Comparison of ENCODE assay signal across 10 cellular contexts in genomic region chr14:58663494-58664111, GRCh38. TPM values are rescaled to one million over a fixed set of nuclear protein-coding genes. Genes with fewer than 3 reads are reported as not detected.
A peak's percentile ranks its signal among the peaks of the same experiment; 100 is the strongest.
DNase-seq lines count a peak whose midpoint lies in the region; ATAC-seq, FAIRE-seq and TF ChIP-seq lines count a peak whose summit lies in the region.
"Had no signal": no experiment of that assay in that cellular context is flagged by ENCODE, and none has a peak within 500 bp of the region (broad histone marks: within the 10 kb centered on the region; RNA-seq: fewer than 3 reads in every experiment).

No MANE protein-coding gene starts in this region.

- peak; percentile 49 for FAIRE-seq in RCC 7860 (lab: Jason Lieb, UNC)

- H3K4me1 Mint-ChIP-seq in activated T-helper 17 cell treated with anti-CD3 and anti-CD28 coated beads, Interleukin-2, amount 50 U/mL, for 72 hours: no peaks in the 10 kb centered on the region
- H3K4me1 Mint-ChIP-seq in activated T-cell treated with anti-CD3 and anti-CD28 coated beads, Interleukin-2, amount 50 U/mL, for 4 hours (ENCODE audit: low read depth): peaks cover 11% of the 10 kb centered on the region

- peak overlapping the region; percentile 36; the same call in 1 of the 2 replicates for H3K9ac ChIP-seq in HUES64 (ENCODE audit: low read depth, low read length)

- H3K9me3 ChIP-seq in HUES64 (ENCODE audit: insufficient read depth, low read depth, low read length): no peaks in the 10 kb centered on the region

- CTCF ChIA-PET in AG04449 (lab: Yijun Ruan, JAX): no interaction called here

- H3K27me3 Mint-ChIP-seq in activated T-helper 17 cell treated with anti-CD3 and anti-CD28 coated beads, Interleukin-2, amount 50 U/mL, for 72 hours: peaks cover 3% of the 10 kb centered on the region
- H3K27me3 Mint-ChIP-seq in activated T-cell treated with anti-CD3 and anti-CD28 coated beads, Interleukin-2, amount 50 U/mL, for 4 hours (ENCODE audit: low read depth): no peaks in the 10 kb centered on the region

- peak overlapping the region; percentile 39 for H3K27ac ChIP-seq in HUES64 (ENCODE audit: low read depth, low read length)

- POLR2A ChIA-PET in AG04449 (lab: Yijun Ruan, JAX): no interaction called here

- ATAC-seq in activated T-helper 17 cell treated with anti-CD3 and anti-CD28 coated beads, Interleukin-2, amount 50 U/mL, for 72 hours (replicated peaks): no peak
- no peak for ATAC-seq in activated T-cell treated with anti-CD3 and anti-CD28 coated beads, Interleukin-2, amount 50 U/mL, for 4 hours
- ATAC-seq: activated CD4-positive, CD25-positive, alpha-beta regulatory T cell treated with anti-CD3 and anti-CD28 coated beads, Interleukin-2, amount 50 U/mL, for 24 hours had no signal

- DNase-seq in AG04449 (ENCODE audit: low read depth, low spot score) (peak; percentile 66), RCC 7860 (ENCODE audit: low spot score) (peak; percentile 77), iPS DF 19.7 (ENCODE audit: low read depth, low spot score) (peak; percentile 59), T1000 (lab: John Stamatoyannopoulos, UW) (no peak), GM19238 (ENCODE audit: insufficient read length, low spot score) (no peak)
- DNase-seq in activated T-cell treated with anti-CD3 and anti-CD28 coated beads, Interleukin-2, amount 50 U/mL, for 4 hours: no peak

- no peaks in the 10 kb centered on the region for H3K27me3 ChIP-seq in HUES64 (ENCODE audit: insufficient read depth, low read length)

- no peaks in the 10 kb centered on the region for H3K36me3 Mint-ChIP-seq in activated T-helper 17 cell treated with anti-CD3 and anti-CD28 coated beads, Interleukin-2, amount 50 U/mL, for 72 hours (ENCODE audit: low read depth)
- no peaks in the 10 kb centered on the region for H3K36me3 Mint-ChIP-seq in activated T-cell treated with anti-CD3 and anti-CD28 coated beads, Interleukin-2, amount 50 U/mL, for 4 hours (ENCODE audit: insufficient read depth)
- H3K36me3 Mint-ChIP-seq: CD14-positive monocyte had no signal

- H3K27ac Mint-ChIP-seq in activated T-helper 17 cell treated with anti-CD3 and anti-CD28 coated beads, Interleukin-2, amount 50 U/mL, for 72 hours: no peak overlapping the region
- H3K27ac Mint-ChIP-seq: CD14-positive monocyte had no signal

- peaks cover 20% of the 10 kb centered on the region for H3K4me1 ChIP-seq in HUES64 (ENCODE audit: insufficient read depth, low read length)

- H3K9me3 Mint-ChIP-seq in activated T-helper 17 cell treated with anti-CD3 and anti-CD28 coated beads, Interleukin-2, amount 50 U/mL, for 72 hours: no peaks in the 10 kb centered on the region
- H3K9me3 Mint-ChIP-seq in activated T-cell treated with anti-CD3 and anti-CD28 coated beads, Interleukin-2, amount 50 U/mL, for 4 hours: no peaks in the 10 kb centered on the region

- H3K4me3 Mint-ChIP-seq in activated T-helper 17 cell treated with anti-CD3 and anti-CD28 coated beads, Interleukin-2, amount 50 U/mL, for 72 hours: no peak overlapping the region
- no peak overlapping the region for H3K4me3 Mint-ChIP-seq in activated T-cell treated with anti-CD3 and anti-CD28 coated beads, Interleukin-2, amount 50 U/mL, for 4 hours
- H3K4me3 Mint-ChIP-seq: CD14-positive monocyte had no signal

- H3K36me3 ChIP-seq in HUES64 (ENCODE audit: insufficient read depth, low read length): no peaks in the 10 kb centered on the region

- TF ChIP-seq CTCF in AG04449 (IDR thresholded peaks at IDR 0.05; ENCODE audit: insufficient read depth, low read length, missing control alignments): no peak

- H3K4me3 ChIP-seq in AG04449 (ENCODE audit: low read depth, low read length): no peak overlapping the region
- no peak overlapping the region for H3K4me3 ChIP-seq in HUES64 (ENCODE audit: low read length)

- WGBS in HUES64: 60% methylated on average over 1 of the region's 2 CpGs

RNA-seq across cellular contexts. Expression of gene DACT1, which starts 25.8 kb away (rescaled TPM):
- polyA plus RNA-seq in HUES64 (2013, experiment 1 of 2): 23.0 TPM
- 39.7 TPM for polyA plus RNA-seq in HUES64 (2013, experiment 2 of 2)
- total RNA-seq in activated T-helper 17 cell treated with anti-CD3 and anti-CD28 coated beads, Interleukin-2, amount 50 U/mL, for 72 hours: 1 to 10 TPM; 2.5 to 2.8 TPM
- total RNA-seq in activated T-cell treated with anti-CD3 and anti-CD28 coated beads, Interleukin-2, amount 50 U/mL, for 4 hours: 1 to 10 TPM in 1 of 3 donors, under 1 TPM in 2; 0.49 to 2.1 (median 0.76) TPM
- polyA plus RNA-seq: CD14-positive monocyte had no signal

Comparison
In these comparisons a context has a peak if more than half of its experiments do, and no peak if none do; other contexts are left out.
1. DNase-seq: peak in AG04449 (single experiment), RCC 7860 (single experiment) and iPS DF 19.7 (single experiment); none in T1000 (single experiment), GM19238 (single experiment) and activated T-cell treated with anti-CD3 and anti-CD28 coated beads, Interleukin-2, amount 50 U/mL, for 4 hours (single experiment).